24 cellular contexts compared by ENCODE assay signal in the genomic region with DNA sequence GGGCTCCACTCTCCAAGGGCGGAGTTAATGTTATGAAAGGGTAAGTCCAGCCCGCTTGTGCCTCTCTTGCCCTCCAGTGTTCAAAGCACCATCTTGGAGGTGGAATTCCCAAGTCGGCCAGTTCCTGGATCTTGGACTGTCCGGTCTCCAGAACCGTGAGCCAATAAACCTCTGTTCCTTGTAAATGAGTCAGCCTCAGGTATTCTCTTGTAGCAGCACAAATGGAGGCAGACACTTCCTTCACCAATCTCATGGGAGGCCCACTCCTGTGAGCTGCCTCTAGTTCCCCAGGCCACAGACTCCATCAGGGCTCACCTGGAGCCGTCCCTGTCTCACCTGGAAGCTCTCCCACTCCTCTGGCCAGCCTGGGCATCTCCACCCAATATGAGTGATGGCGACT. TPM values are rescaled to one million over a fixed set of nuclear protein-coding genes. Genes with fewer than 3 reads are reported as not detected.
DNase-seq lines count a peak whose midpoint lies in the region; ATAC-seq, FAIRE-seq and TF ChIP-seq lines count a peak whose summit lies in the region.
"Had no signal": no experiment of that assay in that cellular context is flagged by ENCODE, and none has a peak within 500 bp of the region (broad histone marks: within the 10 kb centered on the region; RNA-seq: fewer than 3 reads in every experiment).

No MANE protein-coding gene starts in this region.

- no peaks in the 10 kb centered on the region for H3K9me3 Mint-ChIP-seq in chondrocyte (ENCODE audit: low read depth)
- H3K9me3 Mint-ChIP-seq: CD8-positive, alpha-beta T cell had no signal

- H3K4me3 Mint-ChIP-seq in chondrocyte (ENCODE audit: unreplicated experiment), result no peak overlapping the region
- H3K4me3 Mint-ChIP-seq: B cell; CD8-positive, alpha-beta T cell had no signal

- H3K4me2 ChIP-seq in HepG2 (ENCODE audit: low read depth, low read length), result no peak overlapping the region
- H3K4me2 ChIP-seq: PC-9 had no signal

- TF ChIP-seq RAD21 in HepG2 (CRISPR knock-in tag; IDR thresholded peaks at IDR 0.05), result no peak

- no peaks in the 10 kb centered on the region for H4K20me1 ChIP-seq in HepG2 (ENCODE audit: insufficient read depth, low read length)

- in situ Hi-C loops in HepG2 (cut with HindIII; ENCODE audit: extremely low pct_ligation_motif_present, low pct_unique_long_range_greater_than_20kb), result no loop called here

- H3K4me3 ChIP-seq in spleen (no peak overlapping the region), HepG2 (replicated peaks in 1 of 3; ENCODE audit: insufficient read depth in 1 of 3, low read depth in 2 of 3, low read length in 3 of 3) (no peak overlapping the region)
- H3K4me3 ChIP-seq: PC-9, SJCRH30 had no signal

- TF ChIP-seq POLR2A in spleen (IDR thresholded peaks at IDR 0.05), result no peak
- TF ChIP-seq POLR2A in HepG2 (IDR thresholded peaks at IDR 0.05; ENCODE audit: insufficient read depth in 1 of 2, low read depth in 2 of 2, low read length in 2 of 2), result no peak

- no peak overlapping the region for H3K27ac Mint-ChIP-seq in chondrocyte (ENCODE audit: unreplicated experiment)
- H3K27ac Mint-ChIP-seq: B cell; CD8-positive, alpha-beta T cell had no signal

- POLR2A ChIA-PET in HepG2 (lab: Yijun Ruan, JAX), result no interaction called here

- H3K36me3 Mint-ChIP-seq in chondrocyte (ENCODE audit: low read depth), result peaks cover 1% of the 10 kb centered on the region

- peak; percentile 14 for DNase-seq in activated CD4-positive, CD25-positive, alpha-beta regulatory T cell treated with anti-CD3 and anti-CD28 coated beads, Interleukin-2, amount 50 U/mL, for 72 hours
- DNase-seq in chondrocyte (ENCODE audit: low spot score) (peak; percentile 34), posterior vena cava (ENCODE audit: low spot score) (peak; percentile 22), spleen (peak; percentile 37), HepG2 (ENCODE audit: low spot score) (no peak)
- DNase-seq in effector CD8-positive, alpha-beta T cell (lab: John Stamatoyannopoulos, UW), result no peak
- DNase-seq: CD8-positive, alpha-beta T cell; DMS79 treated with DMSO at 0.1 percent for 48 hours; GF-D8; KBM-7; MV-4-11; NCI-H1105; NCI-H1436 treated with DMSO at 0.1 percent for 48 hours; NCI-H187 treated with DMSO at 0.1 percent for 48 hours; NCI-H526; PC-9; SJCRH30 had no signal

- no peak overlapping the region for H2AFZ ChIP-seq in HepG2 (ENCODE audit: low read length)
- H2AFZ ChIP-seq: PC-9 had no signal

- H3K9me3 ChIP-seq in spleen (no peaks in the 10 kb centered on the region), HepG2 (ENCODE audit: low read length) (no peaks in the 10 kb centered on the region)
- H3K9me3 ChIP-seq: SJCRH30 had no signal

- H3K36me3 ChIP-seq in spleen, result peaks cover 0 to 8% (median 0%) of the 10 kb centered on the region in 6 donors
- no peaks in the 10 kb centered on the region for H3K36me3 ChIP-seq in HepG2 (replicated peaks in 1 of 2; ENCODE audit: control insufficient read depth in 1 of 2, insufficient read depth in 2 of 2, low read length in 2 of 2)
- H3K36me3 ChIP-seq: SJCRH30 had no signal

- H3K9ac ChIP-seq in HepG2 (ENCODE audit: insufficient read depth, low read depth, low read length), result no peak overlapping the region

- no peak for ATAC-seq in activated CD4-positive, CD25-positive, alpha-beta regulatory T cell treated with anti-CD3 and anti-CD28 coated beads, Interleukin-2, amount 50 U/mL, for 24 hours
- ATAC-seq in GM21576 (IDR thresholded peaks at IDR 0.05; ENCODE audit: unreplicated experiment), result no peak
- no peak for ATAC-seq in HepG2
- ATAC-seq: CD8-positive, alpha-beta T cell; Right ventricle myocardium inferior had no signal

- no peaks in the 10 kb centered on the region for H3K79me2 ChIP-seq in HepG2 (ENCODE audit: insufficient read depth, low read length)

- CTCF ChIA-PET in HepG2 (lab: Yijun Ruan, JAX; ENCODE audit: low intra/inter-chr PET ratio, low total read pairs), result interaction anchor here (2.3 kb wide), 1 partner anchor 50 kb away, joined by 6 read pairs; no protein-coding TSS in a partner anchor

- H3K27me3 Mint-ChIP-seq in chondrocyte (ENCODE audit: low read depth), result no peaks in the 10 kb centered on the region
- H3K27me3 Mint-ChIP-seq: B cell had no signal

- TF ChIP-seq EP300 in HepG2 (IDR thresholded peaks at IDR 0.05; ENCODE audit: low read depth in 2 of 2, low read length in 2 of 2) (no peak), HepG2 (CRISPR knock-in tag; IDR thresholded peaks at IDR 0.05; ENCODE audit: borderline replicate concordance) (no peak)

- no peaks in the 10 kb centered on the region for H3K27me3 ChIP-seq in spleen (replicated peaks in 1 of 7)
- H3K27me3 ChIP-seq in HepG2 (ENCODE audit: control insufficient read depth in 1 of 2, insufficient read depth in 2 of 2, low read length in 2 of 2), result no peaks in the 10 kb centered on the region; a peak in 1 of 5 replicates
- H3K27me3 ChIP-seq: SJCRH30 had no signal

- intact Hi-C loops in posterior vena cava (cut with DNase I), result no loop called here
- intact Hi-C loops in spleen (cut with DNase I; ENCODE audit: low total_unique reads), result no loop called here
- intact Hi-C loops in HepG2 (cut with micrococcal nuclease; ENCODE audit: unreplicated experiment), result loop anchor here (2.0 kb wide), 1 partner anchor 50 kb away; no protein-coding TSS in a partner anchor

- peaks cover 15% of the 10 kb centered on the region for H3K4me1 Mint-ChIP-seq in chondrocyte (ENCODE audit: low read depth)

- no peak for FAIRE-seq in HepG2 (lab: Jason Lieb, UNC)
- FAIRE-seq: GM18507, H54 had no signal

- H3K4me1 ChIP-seq in spleen, result peaks cover 0 to 28% (median 8%) of the 10 kb centered on the region in 6 donors
- peaks cover 7% of the 10 kb centered on the region for H3K4me1 ChIP-seq in HepG2 (ENCODE audit: insufficient read depth, low read length)
- H3K4me1 ChIP-seq: SJCRH30 had no signal

- WGBS in spleen, 5 donors, result 94 to 99% (median 96%) methylated on average over 7 of the region's 7 CpGs
- 83% methylated on average over 7 of the region's 7 CpGs for WGBS in HepG2 (ENCODE audit: low lambda C conversion rate)

- BruUV-seq in HepG2 (replicated peaks; lab: Mats Ljungman, UMichigan), result no TSS peak

- H3K27ac ChIP-seq in spleen (no peak overlapping the region), HepG2 (ENCODE audit: extremely low read length, insufficient read depth, low read length) (no peak overlapping the region)
- H3K27ac ChIP-seq: C4-2B, PC-9, SJCRH30 had no signal

- no peak for TF ChIP-seq CTCF in chondrocyte (IDR thresholded peaks at IDR 0.05)
- no peak for TF ChIP-seq CTCF in spleen (IDR thresholded peaks at IDR 0.05 in 8 of 11, conservative IDR thresholded peaks at IDR 0.05 in 3 of 11)
- no peak for TF ChIP-seq CTCF in HepG2 (CRISPR knock-in tag; IDR thresholded peaks at IDR 0.05)

RNA-seq across cellular contexts. Expression of gene IBA57, which starts 15.5 kb away (rescaled TPM):
- total RNA-seq in chondrocyte (5.2 to 7.7 TPM (median 5.9 TPM) in 3 replicates), posterior vena cava (1 to 10 TPM; 7.4 to 7.8 TPM), spleen (10 to 100 TPM in 5 of 7 donors, 1 to 10 TPM in 2; 7.1 to 14.7 (median 11.6) TPM), HepG2 (2016; rRNA removed; fragmentation: Illumina TruSeq; extraction: Trizol) (9.7 and 10.2 TPM in 2 replicates)
- polyA plus RNA-seq in spleen (1 to 10 TPM in 2 of 3 donors, under 1 TPM in 1; 0.59 to 4.3 (median 1.1) TPM), HepG2 (2011; rRNA removed) (2.3 and 4.2 TPM in 2 replicates)
- 0.81 and 1.6 TPM in 2 replicates for total RNA-seq in HepG2 (2016; cell fraction: cytosol; rRNA removed; fragmentation: Illumina TruSeq; extraction: Trizol; ENCODE audit: low read depth)
- 8.3 and 9.2 TPM in 2 replicates for total RNA-seq in HepG2 (2016; cell fraction: insoluble cytoplasmic fraction; rRNA removed; fragmentation: Illumina TruSeq; extraction: Trizol)
- total RNA-seq in HepG2 (2016; cell fraction: membrane; rRNA removed; fragmentation: Illumina TruSeq; extraction: Trizol), result 2.3 and 3.6 TPM in 2 replicates
- total RNA-seq in HepG2 (2016; cell fraction: nucleus; rRNA removed; fragmentation: Illumina TruSeq; extraction: Trizol), result 3.8 and 4.7 TPM in 2 replicates
- 1.7 and 3.8 TPM in 2 replicates for polyA plus RNA-seq in HepG2 (2011; cell fraction: cytosol; rRNA removed)
- polyA plus RNA-seq in HepG2 (2011; cell fraction: nucleus; rRNA removed), result 3.6 and 5.6 TPM in 2 replicates
- 2.1 and 2.8 TPM in 2 replicates for polyA plus RNA-seq in HepG2 (2012)
- 0.59 and 1.2 TPM in 2 replicates for polyA plus RNA-seq in HepG2 (2016; cell fraction: cytosol; fragmentation: Illumina TruSeq; extraction: Trizol; ENCODE audit: low read depth)
- polyA plus RNA-seq in HepG2 (2016; cell fraction: insoluble cytoplasmic fraction; fragmentation: Illumina TruSeq; extraction: Trizol; ENCODE audit: low read depth), result 7.5 and 7.6 TPM in 2 replicates
- 2.2 and 2.3 TPM in 2 replicates for polyA plus RNA-seq in HepG2 (2016; cell fraction: membrane; fragmentation: Illumina TruSeq; extraction: Trizol; ENCODE audit: low read depth)
- 4.3 and 5.9 TPM in 2 replicates for polyA plus RNA-seq in HepG2 (2016; cell fraction: nucleus; fragmentation: Illumina TruSeq; extraction: Trizol; ENCODE audit: insufficient read depth, low read depth)
- 2.7 and 11.4 TPM in 2 replicates for polyA minus RNA-seq in HepG2 (2011; rRNA and poly(A)+ RNA removed; ENCODE audit: low replicate concordance)
- polyA minus RNA-seq in HepG2 (2011; cell fraction: cytosol; rRNA and poly(A)+ RNA removed), result 3.1 and 4.6 TPM in 2 replicates
- polyA minus RNA-seq in HepG2 (2011; cell fraction: nucleus; rRNA and poly(A)+ RNA removed), result 3.7 and 5.7 TPM in 2 replicates

RNA-seq across cellular contexts. Expression of gene OBSCN, which starts 26.7 kb away (rescaled TPM):
- total RNA-seq in chondrocyte (6.3 to 11.4 TPM (median 10.2 TPM) in 3 replicates), posterior vena cava (1 to 10 TPM; 3.5 to 6.3 TPM), spleen (10 to 100 TPM; 35.3 to 71.7 (median 46.0) TPM), HepG2 (2016; rRNA removed; fragmentation: Illumina TruSeq; extraction: Trizol) (0.08 and 0.20 TPM in 2 replicates)
- polyA plus RNA-seq in spleen (10 to 100 TPM; 12.6 to 31.6 (median 23.3) TPM), HepG2 (2011; rRNA removed) (0.10 and 0.20 TPM in 2 replicates)
- total RNA-seq in HepG2 (2016; cell fraction: cytosol; rRNA removed; fragmentation: Illumina TruSeq; extraction: Trizol; ENCODE audit: low read depth), result not detected in 2 replicates
- total RNA-seq in HepG2 (2016; cell fraction: insoluble cytoplasmic fraction; rRNA removed; fragmentation: Illumina TruSeq; extraction: Trizol), result 0.09 and 0.13 TPM in 2 replicates
- total RNA-seq in HepG2 (2016; cell fraction: membrane; rRNA removed; fragmentation: Illumina TruSeq; extraction: Trizol), result 0.06 and 0.07 TPM in 2 replicates
- 0.12 TPM in 1 of 2 replicates, not detected in the other for total RNA-seq in HepG2 (2016; cell fraction: nucleus; rRNA removed; fragmentation: Illumina TruSeq; extraction: Trizol)
- 0.03 and 0.07 TPM in 2 replicates for polyA plus RNA-seq in HepG2 (2011; cell fraction: cytosol; rRNA removed)
- 0.58 and 1.1 TPM in 2 replicates for polyA plus RNA-seq in HepG2 (2011; cell fraction: nucleus; rRNA removed)
- polyA plus RNA-seq in HepG2 (2012), result 0.09 and 0.55 TPM in 2 replicates
- polyA plus RNA-seq in HepG2 (2016; cell fraction: cytosol; fragmentation: Illumina TruSeq; extraction: Trizol; ENCODE audit: low read depth), result not detected in 2 replicates
- 0.08 and 0.10 TPM in 2 replicates for polyA plus RNA-seq in HepG2 (2016; cell fraction: insoluble cytoplasmic fraction; fragmentation: Illumina TruSeq; extraction: Trizol; ENCODE audit: low read depth)
- polyA plus RNA-seq in HepG2 (2016; cell fraction: membrane; fragmentation: Illumina TruSeq; extraction: Trizol; ENCODE audit: low read depth), result not detected in 2 replicates
- polyA plus RNA-seq in HepG2 (2016; cell fraction: nucleus; fragmentation: Illumina TruSeq; extraction: Trizol; ENCODE audit: insufficient read depth, low read depth), result 0.14 and 0.32 TPM in 2 replicates
- polyA minus RNA-seq in HepG2 (2011; rRNA and poly(A)+ RNA removed; ENCODE audit: low replicate concordance), result 0.24 and 23.5 TPM in 2 replicates
- polyA minus RNA-seq in HepG2 (2011; cell fraction: cytosol; rRNA and poly(A)+ RNA removed), result 0.10 and 0.35 TPM in 2 replicates
- 0.52 and 0.99 TPM in 2 replicates for polyA minus RNA-seq in HepG2 (2011; cell fraction: nucleus; rRNA and poly(A)+ RNA removed)

RNA-seq across cellular contexts. Expression of gene GJC2, which starts 31.4 kb away (rescaled TPM):
- total RNA-seq in chondrocyte (1.5 to 2.0 TPM (median 1.8 TPM) in 3 replicates), posterior vena cava (1 to 10 TPM; 6.9 to 8.2 TPM), spleen (1 to 10 TPM in 6 of 7 donors, under 1 TPM in 1; 0.94 to 3.5 (median 2.4) TPM), HepG2 (2016; rRNA removed; fragmentation: Illumina TruSeq; extraction: Trizol) (1.6 and 3.8 TPM in 2 replicates)
- polyA plus RNA-seq in spleen (under 1 TPM; 0.35 to 0.96 (median 0.67) TPM), HepG2 (2011; rRNA removed) (1.6 and 2.5 TPM in 2 replicates)
- 0.79 and 1.0 TPM in 2 replicates for total RNA-seq in HepG2 (2016; cell fraction: cytosol; rRNA removed; fragmentation: Illumina TruSeq; extraction: Trizol; ENCODE audit: low read depth)
- 1.5 and 3.8 TPM in 2 replicates for total RNA-seq in HepG2 (2016; cell fraction: insoluble cytoplasmic fraction; rRNA removed; fragmentation: Illumina TruSeq; extraction: Trizol)
- total RNA-seq in HepG2 (2016; cell fraction: membrane; rRNA removed; fragmentation: Illumina TruSeq; extraction: Trizol), result 1.4 and 2.0 TPM in 2 replicates
- total RNA-seq in HepG2 (2016; cell fraction: nucleus; rRNA removed; fragmentation: Illumina TruSeq; extraction: Trizol), result 2.3 and 2.4 TPM in 2 replicates
- polyA plus RNA-seq in HepG2 (2011; cell fraction: cytosol; rRNA removed), result 1.4 and 3.3 TPM in 2 replicates
- 3.1 and 3.8 TPM in 2 replicates for polyA plus RNA-seq in HepG2 (2011; cell fraction: nucleus; rRNA removed)
- 2.5 and 2.9 TPM in 2 replicates for polyA plus RNA-seq in HepG2 (2012)
- 0.48 and 0.51 TPM in 2 replicates for polyA plus RNA-seq in HepG2 (2016; cell fraction: cytosol; fragmentation: Illumina TruSeq; extraction: Trizol; ENCODE audit: low read depth)
- polyA plus RNA-seq in HepG2 (2016; cell fraction: insoluble cytoplasmic fraction; fragmentation: Illumina TruSeq; extraction: Trizol; ENCODE audit: low read depth), result 1.7 and 1.8 TPM in 2 replicates
- 1.2 and 1.3 TPM in 2 replicates for polyA plus RNA-seq in HepG2 (2016; cell fraction: membrane; fragmentation: Illumina TruSeq; extraction: Trizol; ENCODE audit: low read depth)
- polyA plus RNA-seq in HepG2 (2016; cell fraction: nucleus; fragmentation: Illumina TruSeq; extraction: Trizol; ENCODE audit: insufficient read depth, low read depth), result 3.1 and 3.7 TPM in 2 replicates
- polyA minus RNA-seq in HepG2 (2011; rRNA and poly(A)+ RNA removed; ENCODE audit: low replicate concordance), result 0.65 and 7.9 TPM in 2 replicates
- 2.4 and 5.1 TPM in 2 replicates for polyA minus RNA-seq in HepG2 (2011; cell fraction: cytosol; rRNA and poly(A)+ RNA removed)
- polyA minus RNA-seq in HepG2 (2011; cell fraction: nucleus; rRNA and poly(A)+ RNA removed), result 2.4 and 2.7 TPM in 2 replicates

RNA-seq across cellular contexts. Expression of gene GUK1, which starts 41.0 kb away (rescaled TPM):
- total RNA-seq in chondrocyte (155 to 196 TPM (median 189 TPM) in 3 replicates), posterior vena cava (100 to 1,000 TPM; 220 to 234 TPM), spleen (100 to 1,000 TPM; 167 to 218 (median 186) TPM), HepG2 (2016; rRNA removed; fragmentation: Illumina TruSeq; extraction: Trizol) (82.7 and 116 TPM in 2 replicates)
- polyA plus RNA-seq in spleen (100 to 1,000 TPM; 279 to 499 (median 316) TPM), HepG2 (2011; rRNA removed) (154 and 205 TPM in 2 replicates)
- 772 and 776 TPM in 2 replicates for total RNA-seq in HepG2 (2016; cell fraction: cytosol; rRNA removed; fragmentation: Illumina TruSeq; extraction: Trizol; ENCODE audit: low read depth)
- total RNA-seq in HepG2 (2016; cell fraction: insoluble cytoplasmic fraction; rRNA removed; fragmentation: Illumina TruSeq; extraction: Trizol), result 78.9 and 120 TPM in 2 replicates
- total RNA-seq in HepG2 (2016; cell fraction: membrane; rRNA removed; fragmentation: Illumina TruSeq; extraction: Trizol), result 448 and 476 TPM in 2 replicates
- total RNA-seq in HepG2 (2016; cell fraction: nucleus; rRNA removed; fragmentation: Illumina TruSeq; extraction: Trizol), result 51.4 and 56.9 TPM in 2 replicates
- polyA plus RNA-seq in HepG2 (2011; cell fraction: cytosol; rRNA removed), result 228 and 301 TPM in 2 replicates
- polyA plus RNA-seq in HepG2 (2011; cell fraction: nucleus; rRNA removed), result 387 and 492 TPM in 2 replicates
- polyA plus RNA-seq in HepG2 (2012), result 58.4 and 85.4 TPM in 2 replicates
- polyA plus RNA-seq in HepG2 (2016; cell fraction: cytosol; fragmentation: Illumina TruSeq; extraction: Trizol; ENCODE audit: low read depth), result 764 and 775 TPM in 2 replicates
- polyA plus RNA-seq in HepG2 (2016; cell fraction: insoluble cytoplasmic fraction; fragmentation: Illumina TruSeq; extraction: Trizol; ENCODE audit: low read depth), result 78.9 and 87.4 TPM in 2 replicates
- polyA plus RNA-seq in HepG2 (2016; cell fraction: membrane; fragmentation: Illumina TruSeq; extraction: Trizol; ENCODE audit: low read depth), result 402 and 423 TPM in 2 replicates
- 119 and 120 TPM in 2 replicates for polyA plus RNA-seq in HepG2 (2016; cell fraction: nucleus; fragmentation: Illumina TruSeq; extraction: Trizol; ENCODE audit: insufficient read depth, low read depth)
- polyA minus RNA-seq in HepG2 (2011; rRNA and poly(A)+ RNA removed; ENCODE audit: low replicate concordance), result 81.2 and 86.5 TPM in 2 replicates
- 31.2 and 41.7 TPM in 2 replicates for polyA minus RNA-seq in HepG2 (2011; cell fraction: cytosol; rRNA and poly(A)+ RNA removed)
- polyA minus RNA-seq in HepG2 (2011; cell fraction: nucleus; rRNA and poly(A)+ RNA removed), result 52.1 and 60.5 TPM in 2 replicates

Comparison
In these comparisons a context has a peak if more than half of its experiments do, and no peak if none do; other contexts are left out.
1. DNase-seq: peak in activated CD4-positive, CD25-positive, alpha-beta regulatory T cell treated with anti-CD3 and anti-CD28 coated beads, Interleukin-2, amount 50 U/mL, for 72 hours (single experiment), chondrocyte (single experiment), posterior vena cava (single experiment) and spleen (single experiment); none in effector CD8-positive, alpha-beta T cell (single experiment) and HepG2 (single experiment).